Comparison of ENCODE assay signal across 1 cellular context in the genomic region with DNA sequence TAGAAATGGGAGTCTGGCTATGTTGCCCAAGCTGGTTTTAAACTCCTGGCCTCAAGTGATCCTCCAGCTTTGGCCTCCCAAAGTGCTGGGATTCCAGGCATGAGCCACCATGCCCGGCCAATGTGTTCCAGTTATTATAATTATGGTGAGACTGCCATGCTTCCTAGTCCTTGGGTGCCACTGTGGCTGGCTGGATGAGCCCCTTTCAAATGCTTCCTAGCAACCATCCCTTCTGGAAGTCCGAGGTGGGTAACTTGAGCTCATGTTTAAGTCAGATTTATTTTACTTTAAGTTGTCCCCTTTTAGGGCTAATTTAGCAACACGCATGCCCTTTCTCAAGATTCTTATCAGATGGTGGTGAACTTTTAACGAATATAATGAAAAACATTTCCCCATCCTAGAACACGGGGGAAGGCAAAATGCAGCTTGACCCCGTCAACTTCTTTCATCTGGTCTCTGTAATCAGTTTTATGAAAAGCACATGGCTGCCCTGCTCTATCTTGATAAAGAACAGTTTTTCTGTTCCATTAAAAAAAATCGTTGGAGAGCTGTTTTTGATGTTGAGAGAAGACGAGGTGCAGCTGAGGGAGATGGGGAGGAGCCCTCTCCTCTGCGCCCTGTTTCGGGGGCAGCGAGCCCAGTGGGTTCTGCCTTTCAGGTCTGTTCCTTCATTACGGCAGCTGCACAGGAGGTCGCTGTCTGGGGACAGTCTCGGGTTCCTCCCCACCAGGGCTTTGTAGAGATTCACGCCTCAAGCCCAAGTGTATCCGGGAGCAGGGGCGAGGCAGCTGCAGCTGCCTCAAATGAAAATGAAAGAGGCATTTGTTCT.
TF ChIP-seq lines count a peak whose summit lies in the region.

No MANE protein-coding gene starts in this region.

TF ChIP-seq in SK-N-SH treated with all-trans-retinoic acid at 6 μM for 48 hours, 23 proteins besides CTCF, POLR2A, EP300 and RAD21 (continued from another document):
- TF ChIP-seq CSRNP3 (CRISPR knock-in tag; IDR thresholded peaks at IDR 0.05) (peak; percentile 63; the same call in 1 of the 2 replicates), ZFP30 (CRISPR knock-in tag; IDR thresholded peaks at IDR 0.05) (no peak), ZC3H10 (CRISPR knock-in tag; IDR thresholded peaks at IDR 0.05) (no peak)
